ENCODE assay signal across 22 cellular contexts in genomic region chr22:47591709-47592108, GRCh38.
"Had no signal": no experiment of that assay in that cellular context is flagged by ENCODE, and none has a peak within 500 bp of the region (broad histone marks: within the 10 kb centered on the region; RNA-seq: fewer than 3 reads in every experiment).

No MANE protein-coding gene starts in this region.

- H3K4me3 ChIP-seq: cardiac muscle cell had no signal

- DNase-seq: activated CD4-positive, alpha-beta memory T cell treated with anti-CD3 and anti-CD28 coated beads for 36 hours; activated CD4-positive, alpha-beta T cell treated with anti-CD3 and anti-CD28 coated beads, Interleukin-2, amount 10 ng/mL, durations not matched to agents 7 days and 5 days; activated CD4-positive, CD25-positive, alpha-beta regulatory T cell; activated CD8-positive, alpha-beta memory T cell treated with anti-CD3 and anti-CD28 coated beads for 24 hours; activated gamma-delta T cell treated with Interleukin-2 at 50 U/mL for 16 hours; activated naive CD4-positive, alpha-beta T cell treated with anti-CD3 and anti-CD28 coated beads, Interleukin-2, amount 10 ng/mL, durations not matched to agents 7 days and 5 days; activated naive CD8-positive, alpha-beta T cell treated with anti-CD3 and anti-CD28 coated beads for 36 hours; activated T-cell treated with anti-CD3 and anti-CD28 coated beads, Interleukin-2, amount 50 U/mL, for 4 hours; brain microvascular endothelial cell; Kasumi-1; KBM-7; NCI-H1105 treated with DMSO at 0.1 percent for 48 hours; NCI-H1436 treated with DMSO at 0.1 percent for 48 hours; NCI-H187; NCI-H2081; NCI-H446; NCI-H524 treated with DMSO at 0.1 percent for 48 hours; NCI-H748 treated with DMSO at 0.1 percent for 48 hours; SK-N-SH; T-helper 1 cell had no signal

- ATAC-seq: activated T-cell treated with anti-CD3 and anti-CD28 coated beads, Interleukin-2, amount 50 U/mL, for 4 hours had no signal

- H3K9me3 ChIP-seq: SK-N-SH had no signal

- H3K4me1 Mint-ChIP-seq: activated CD4-positive, alpha-beta T cell treated with anti-CD3 and anti-CD28 coated beads, Interleukin-2, amount 10 ng/mL, durations not matched to agents 7 days and 5 days; activated naive CD4-positive, alpha-beta T cell treated with anti-CD3 and anti-CD28 coated beads, Interleukin-2, amount 10 ng/mL, durations not matched to agents 7 days and 5 days; activated naive CD8-positive, alpha-beta T cell treated with anti-CD3 and anti-CD28 coated beads for 36 hours had no signal

- H3K9me3 Mint-ChIP-seq: activated CD4-positive, alpha-beta memory T cell treated with anti-CD3 and anti-CD28 coated beads for 36 hours; activated CD4-positive, alpha-beta T cell treated with anti-CD3 and anti-CD28 coated beads, Interleukin-2, amount 10 ng/mL, durations not matched to agents 7 days and 5 days; activated naive CD4-positive, alpha-beta T cell treated with anti-CD3 and anti-CD28 coated beads, Interleukin-2, amount 10 ng/mL, durations not matched to agents 7 days and 5 days; activated naive CD8-positive, alpha-beta T cell treated with anti-CD3 and anti-CD28 coated beads for 36 hours; activated T-cell treated with anti-CD3 and anti-CD28 coated beads, Interleukin-2, amount 50 U/mL, for 4 hours had no signal

- H3K36me3 ChIP-seq: brain microvascular endothelial cell, cardiac muscle cell had no signal

- H3K27ac ChIP-seq: brain microvascular endothelial cell, cardiac muscle cell, VCaP had no signal

- H3K27me3 ChIP-seq: brain microvascular endothelial cell, cardiac muscle cell had no signal

- H3K27me3 Mint-ChIP-seq: activated CD4-positive, alpha-beta memory T cell treated with anti-CD3 and anti-CD28 coated beads for 36 hours; activated CD4-positive, alpha-beta T cell treated with anti-CD3 and anti-CD28 coated beads, Interleukin-2, amount 10 ng/mL, durations not matched to agents 7 days and 5 days; activated naive CD4-positive, alpha-beta T cell treated with anti-CD3 and anti-CD28 coated beads, Interleukin-2, amount 10 ng/mL, durations not matched to agents 7 days and 5 days; activated naive CD8-positive, alpha-beta T cell treated with anti-CD3 and anti-CD28 coated beads for 36 hours had no signal

- H3K36me3 Mint-ChIP-seq: activated CD4-positive, alpha-beta memory T cell treated with anti-CD3 and anti-CD28 coated beads for 36 hours; activated naive CD4-positive, alpha-beta T cell treated with anti-CD3 and anti-CD28 coated beads, Interleukin-2, amount 10 ng/mL, durations not matched to agents 7 days and 5 days; activated naive CD8-positive, alpha-beta T cell treated with anti-CD3 and anti-CD28 coated beads for 36 hours had no signal

- H3K27ac Mint-ChIP-seq: activated CD4-positive, alpha-beta memory T cell treated with anti-CD3 and anti-CD28 coated beads for 36 hours; activated CD4-positive, alpha-beta T cell treated with anti-CD3 and anti-CD28 coated beads, Interleukin-2, amount 10 ng/mL, durations not matched to agents 7 days and 5 days; activated naive CD4-positive, alpha-beta T cell treated with anti-CD3 and anti-CD28 coated beads, Interleukin-2, amount 10 ng/mL, durations not matched to agents 7 days and 5 days; activated naive CD8-positive, alpha-beta T cell treated with anti-CD3 and anti-CD28 coated beads for 36 hours had no signal

- H3K4me3 Mint-ChIP-seq: activated CD4-positive, alpha-beta memory T cell treated with anti-CD3 and anti-CD28 coated beads for 36 hours; activated CD4-positive, alpha-beta T cell treated with anti-CD3 and anti-CD28 coated beads, Interleukin-2, amount 10 ng/mL, durations not matched to agents 7 days and 5 days; activated naive CD4-positive, alpha-beta T cell treated with anti-CD3 and anti-CD28 coated beads, Interleukin-2, amount 10 ng/mL, durations not matched to agents 7 days and 5 days; activated naive CD8-positive, alpha-beta T cell treated with anti-CD3 and anti-CD28 coated beads for 36 hours; activated T-cell treated with anti-CD3 and anti-CD28 coated beads, Interleukin-2, amount 50 U/mL, for 4 hours had no signal
